ENCODE assay signal across 26 cellular contexts in genomic region chr17:42647778-42648177, GRCh38. TPM values are rescaled to one million over a fixed set of nuclear protein-coding genes. Genes with fewer than 3 reads are reported as not detected.
DNase-seq lines count a peak whose midpoint lies in the region; ATAC-seq and TF ChIP-seq lines count a peak whose summit lies in the region.
"Had no signal": no experiment of that assay in that cellular context is flagged by ENCODE, and none has a peak within 500 bp of the region (broad histone marks: within the 10 kb centered on the region; RNA-seq: fewer than 3 reads in every experiment).

No MANE protein-coding gene starts in this region.

- H3K14ac ChIP-seq in trophoblast cell (ENCODE audit: low read length), result no peak overlapping the region

- no peaks in the 10 kb centered on the region for H3K36me3 ChIP-seq in GM23338 (ENCODE audit: insufficient read depth)
- H3K36me3 ChIP-seq in PC-9 (ENCODE audit: low read depth), result no peaks in the 10 kb centered on the region
- H3K36me3 ChIP-seq in trophoblast cell (ENCODE audit: control insufficient read depth in 1 of 2, insufficient read depth in 2 of 2, low read length in 2 of 2), result no peaks in the 10 kb centered on the region
- H3K36me3 ChIP-seq: HAP-1, MG63, spleen, thoracic aorta had no signal

- no peak overlapping the region for H4K12ac ChIP-seq in trophoblast cell (ENCODE audit: low read depth, low read length)

- H4K8ac ChIP-seq in trophoblast cell (ENCODE audit: low read depth, low read length), result no peak overlapping the region

- no peaks in the 10 kb centered on the region; the same call in 2 of the 3 replicates for H3K9me3 Mint-ChIP-seq in GM23338
- H3K9me3 Mint-ChIP-seq in stimulated activated effector memory CD8-positive, alpha-beta T cell treated with anti-CD3 and anti-CD28 coated beads, Interleukin-12 subunit alpha, Interleukin-12 subunit beta, amount 100 ng/mL, for 72 hours, result no peaks in the 10 kb centered on the region
- H3K9me3 Mint-ChIP-seq: activated naive CD8-positive, alpha-beta T cell treated with anti-CD3 and anti-CD28 coated beads, Interleukin-2, amount 50 U/mL, for 24 hours; activated T-helper 1 cell treated with anti-CD3 and anti-CD28 coated beads, Interleukin-12 subunit alpha, Interleukin-12 subunit beta, Interleukin-2, Interleukin-4 antibody, amounts not matched to agents 30 ng/mL and 10 ng/mL and 1 ng/mL, durations not matched to agents 14 hours and 24 hours and 36 hours had no signal

- H3K4ac ChIP-seq in trophoblast cell (ENCODE audit: low read depth, low read length), result no peak overlapping the region

- no TSS peak for BruUV-seq in PC-9 (replicated peaks; lab: Mats Ljungman, UMichigan)

- no peak overlapping the region for H3K27ac ChIP-seq in GM23338 (ENCODE audit: low read depth)
- no peak overlapping the region for H3K27ac ChIP-seq in PC-9
- no peak overlapping the region for H3K27ac ChIP-seq in trophoblast cell (ENCODE audit: low read depth, low read length)
- H3K27ac ChIP-seq: body of pancreas, dorsolateral prefrontal cortex, SK-N-MC, spleen, thoracic aorta, VCaP had no signal

- no peak overlapping the region for H3K9ac ChIP-seq in trophoblast cell (ENCODE audit: low read length)

- peaks cover 11% of the 10 kb centered on the region for H3K27me3 Mint-ChIP-seq in GM23338 (ENCODE audit: insufficient read depth, low read depth, poor library complexity)

- H3F3A ChIP-seq in GM23338 (replicated peaks; ENCODE audit: low read depth) (no peaks in the 10 kb centered on the region), PC-9 (ENCODE audit: insufficient read depth, low read depth) (0 out of 2 replicates have a peak, but pooled peaks cover 6% of the 10 kb centered on the region)

- H3K79me2 ChIP-seq in GM23338 (replicated peaks; ENCODE audit: insufficient read depth) (no peaks in the 10 kb centered on the region), PC-9 (ENCODE audit: low read depth) (no peaks in the 10 kb centered on the region), trophoblast cell (ENCODE audit: control insufficient read depth, insufficient read depth, low read length, poor library complexity) (no peaks in the 10 kb centered on the region)

- H2BK12ac ChIP-seq in trophoblast cell (ENCODE audit: low read length), result no peak overlapping the region

- no peaks in the 10 kb centered on the region for H3K9me3 ChIP-seq in PC-9 (ENCODE audit: insufficient read depth, low read depth)
- no peaks in the 10 kb centered on the region for H3K9me3 ChIP-seq in trophoblast cell (ENCODE audit: insufficient read depth, low read depth, low read length)
- H3K9me3 ChIP-seq: body of pancreas, HAP-1, MG63, spleen, thoracic aorta had no signal

- ATAC-seq in GM23338, result no peak
- peak; percentile 28 for ATAC-seq in stimulated activated effector memory CD8-positive, alpha-beta T cell treated with anti-CD3 and anti-CD28 coated beads, Interleukin-12 subunit alpha, Interleukin-12 subunit beta, amount 100 ng/mL, for 72 hours
- no peak for ATAC-seq in HG02981 (IDR thresholded peaks at IDR 0.05; ENCODE audit: unreplicated experiment)
- ATAC-seq: activated naive CD8-positive, alpha-beta T cell treated with anti-CD3 and anti-CD28 coated beads, Interleukin-2, amount 50 U/mL, for 24 hours; body of pancreas had no signal

- H4K20me1 ChIP-seq in GM23338 (replicated peaks; ENCODE audit: insufficient read depth) (no peaks in the 10 kb centered on the region), PC-9 (ENCODE audit: insufficient read depth) (no peaks in the 10 kb centered on the region)

- no peak overlapping the region for H3K27ac Mint-ChIP-seq in GM23338
- no peak overlapping the region for H3K27ac Mint-ChIP-seq in stimulated activated effector memory CD8-positive, alpha-beta T cell treated with anti-CD3 and anti-CD28 coated beads, Interleukin-12 subunit alpha, Interleukin-12 subunit beta, amount 100 ng/mL, for 72 hours
- H3K27ac Mint-ChIP-seq: activated naive CD8-positive, alpha-beta T cell treated with anti-CD3 and anti-CD28 coated beads, Interleukin-2, amount 50 U/mL, for 24 hours; activated T-helper 1 cell treated with anti-CD3 and anti-CD28 coated beads, Interleukin-12 subunit alpha, Interleukin-12 subunit beta, Interleukin-2, Interleukin-4 antibody, amounts not matched to agents 30 ng/mL and 10 ng/mL and 1 ng/mL, durations not matched to agents 14 hours and 24 hours and 36 hours had no signal

- POLR2A ChIA-PET in PC-9 (lab: Charles Lee; ENCODE audit: unreplicated experiment), result no interaction called here

- no peak overlapping the region for H3K23ac ChIP-seq in trophoblast cell (ENCODE audit: low read length)

- H3K27me3 ChIP-seq in GM23338 (ENCODE audit: insufficient read depth) (no peaks in the 10 kb centered on the region), PC-9 (ENCODE audit: insufficient read depth, low read depth) (no peaks in the 10 kb centered on the region), trophoblast cell (ENCODE audit: insufficient read depth, low read length) (no peaks in the 10 kb centered on the region)
- H3K27me3 ChIP-seq: body of pancreas, MG63 had no signal

- no peak overlapping the region for H2AK5ac ChIP-seq in trophoblast cell (ENCODE audit: low read length)

- H3K4me2 ChIP-seq in GM23338 (no peak overlapping the region), PC-9 (no peak overlapping the region), trophoblast cell (ENCODE audit: low read length) (no peak overlapping the region)

- no peak overlapping the region for H2BK120ac ChIP-seq in trophoblast cell (ENCODE audit: insufficient read depth, low read length, poor library complexity)

- H3K9me2 ChIP-seq in GM23338 (ENCODE audit: insufficient read depth) (no peaks in the 10 kb centered on the region), PC-9 (ENCODE audit: insufficient read depth) (no peaks in the 10 kb centered on the region)

- H3K4me3 ChIP-seq in GM23338 (no peak overlapping the region), PC-9 (no peak overlapping the region), trophoblast cell (ENCODE audit: low read depth, low read length) (no peak overlapping the region)
- H3K4me3 ChIP-seq: body of pancreas, dorsolateral prefrontal cortex, HAP-1, MG63, SK-N-MC, spleen, thoracic aorta had no signal

- H2AFZ ChIP-seq in GM23338, result peak overlapping the region; percentile 74; the same call in 1 of the 2 replicates
- no peak overlapping the region for H2AFZ ChIP-seq in PC-9
- no peak overlapping the region for H2AFZ ChIP-seq in trophoblast cell (ENCODE audit: insufficient read depth, low read length, poor library complexity)

- peaks cover 2% of the 10 kb centered on the region; the same call in 2 of the 3 replicates for H3K4me1 Mint-ChIP-seq in GM23338
- H3K4me1 Mint-ChIP-seq in stimulated activated effector memory CD8-positive, alpha-beta T cell treated with anti-CD3 and anti-CD28 coated beads, Interleukin-12 subunit alpha, Interleukin-12 subunit beta, amount 100 ng/mL, for 72 hours, result peaks cover 7% of the 10 kb centered on the region

- H3K4me1 ChIP-seq in GM23338 (ENCODE audit: insufficient read depth) (peaks cover 3% of the 10 kb centered on the region; the same call in 1 of the 2 replicates), PC-9 (replicated peaks; ENCODE audit: insufficient read depth) (0 out of 2 replicates have a peak, but pooled peaks cover 4% of the 10 kb centered on the region), trophoblast cell (ENCODE audit: control insufficient read depth in 1 of 2, insufficient read depth in 2 of 2, low read length in 2 of 2) (no peaks in the 10 kb centered on the region)
- H3K4me1 ChIP-seq: HAP-1, spleen had no signal

- no peaks in the 10 kb centered on the region for H3K36me3 Mint-ChIP-seq in GM23338 (ENCODE audit: low read depth)
- no peaks in the 10 kb centered on the region for H3K36me3 Mint-ChIP-seq in stimulated activated effector memory CD8-positive, alpha-beta T cell treated with anti-CD3 and anti-CD28 coated beads, Interleukin-12 subunit alpha, Interleukin-12 subunit beta, amount 100 ng/mL, for 72 hours

- no peak overlapping the region for H3K4me3 Mint-ChIP-seq in GM23338
- H3K4me3 Mint-ChIP-seq in stimulated activated effector memory CD8-positive, alpha-beta T cell treated with anti-CD3 and anti-CD28 coated beads, Interleukin-12 subunit alpha, Interleukin-12 subunit beta, amount 100 ng/mL, for 72 hours, result no peak overlapping the region
- H3K4me3 Mint-ChIP-seq: activated naive CD8-positive, alpha-beta T cell treated with anti-CD3 and anti-CD28 coated beads, Interleukin-2, amount 50 U/mL, for 24 hours; activated T-helper 1 cell treated with anti-CD3 and anti-CD28 coated beads, Interleukin-12 subunit alpha, Interleukin-12 subunit beta, Interleukin-2, Interleukin-4 antibody, amounts not matched to agents 30 ng/mL and 10 ng/mL and 1 ng/mL, durations not matched to agents 14 hours and 24 hours and 36 hours had no signal

- CTCF ChIA-PET in PC-9 (lab: Charles Lee), result interaction anchor here (0.7 kb wide), 2 partner anchors 70 to 127 kb away, joined by 3 read pairs; partner anchors contain the start of gene PSMC3IP

- no peak for DNase-seq in GM23338 (ENCODE audit: low spot score)
- peak; percentile 23 to 57 for DNase-seq in PC-9
- DNase-seq in glomerular visceral epithelial cell (ENCODE audit: extremely low spot score), result peak; percentile 61
- no peak for DNase-seq in stimulated activated effector memory CD8-positive, alpha-beta T cell treated with anti-CD3 and anti-CD28 coated beads, Interleukin-12 subunit alpha, Interleukin-12 subunit beta, amount 100 ng/mL, for 72 hours (ENCODE audit: low spot score in 2 of 2)
- no peak for DNase-seq in trophoblast cell
- no peak for DNase-seq in NCI-H82 (lab: John Stamatoyannopoulos, UW)
- DNase-seq: activated naive CD8-positive, alpha-beta T cell treated with anti-CD3 and anti-CD28 coated beads, Interleukin-2, amount 50 U/mL, for 24 hours; body of pancreas; cerebellar nuclear complex; dorsolateral prefrontal cortex; glutamatergic neuron; kidney glomerular epithelial cell; MG63; NCI-H1436; NCI-H446 treated with DMSO at 0.1 percent for 48 hours; nucleus accumbens; spleen; stimulated activated CD4-positive, alpha-beta T cell treated with anti-CD3 and anti-CD28 coated beads, Interleukin-2, amount 100 ng/mL, for 48 hours; stimulated activated naive CD4-positive, alpha-beta T cell; T-helper 2 cell had no signal

- no CpG with 5 or more reads among the region's 5 CpGs for WGBS in trophoblast cell (ENCODE audit: extremely low coverage, insufficient coverage, insufficient read length)

- no peak overlapping the region for H4K91ac ChIP-seq in trophoblast cell (ENCODE audit: low read depth, low read length)

- H3K79me1 ChIP-seq in trophoblast cell (ENCODE audit: low read length), result no peaks in the 10 kb centered on the region

- no peak overlapping the region for H3K18ac ChIP-seq in trophoblast cell (ENCODE audit: low read length)

- intact Hi-C loops in PC-9 (cut with micrococcal nuclease; ENCODE audit: unreplicated experiment), result no loop called here

- no peak overlapping the region for H2BK5ac ChIP-seq in trophoblast cell (ENCODE audit: low read depth, low read length, poor library complexity)

- TF ChIP-seq CTCF in GM23338 (conservative IDR thresholded peaks at IDR 0.05; ENCODE audit: low read depth in 2 of 2) (no peak), PC-9 (conservative IDR thresholded peaks at IDR 0.05) (no peak)

RNA-seq across cellular contexts. Expression of gene TUBG2, which starts 11.3 kb away (rescaled TPM):
- total RNA-seq in GM23338 (2014; rRNA removed; shearing (Covaris generic)), result 15.3 and 18.2 TPM in 2 replicates
- 16.5 and 19.0 TPM in 2 replicates for polyA plus RNA-seq in GM23338 (2016; fragmentation: Nextera tagmentation; extraction: Ambion mirVana)
- total RNA-seq in PC-9 (2021), result 25.5 and 28.3 TPM in 2 replicates
- 13.2 and 14.1 TPM in 2 replicates for polyA plus RNA-seq in trophoblast cell (2013)

RNA-seq across cellular contexts. Expression of gene PLEKHH3, which starts 29.0 kb away (rescaled TPM):
- 24.2 and 24.8 TPM in 2 replicates for total RNA-seq in GM23338 (2014; rRNA removed; shearing (Covaris generic))
- 10.9 and 13.8 TPM in 2 replicates for polyA plus RNA-seq in GM23338 (2016; fragmentation: Nextera tagmentation; extraction: Ambion mirVana)
- 22.5 and 32.2 TPM in 2 replicates for total RNA-seq in PC-9 (2021)
- polyA plus RNA-seq in trophoblast cell (2013), result 8.0 and 8.7 TPM in 2 replicates

RNA-seq across cellular contexts. Expression of gene CCR10, which starts 33.9 kb away (rescaled TPM):
- 1.1 and 1.7 TPM in 2 replicates for total RNA-seq in GM23338 (2014; rRNA removed; shearing (Covaris generic))
- 2.7 and 3.0 TPM in 2 replicates for polyA plus RNA-seq in GM23338 (2016; fragmentation: Nextera tagmentation; extraction: Ambion mirVana)
- 0.25 TPM in 1 of 2 replicates, not detected in the other for total RNA-seq in PC-9 (2021)
- polyA plus RNA-seq in trophoblast cell (2013), result 0.14 and 0.25 TPM in 2 replicates

RNA-seq across cellular contexts. Expression of gene CNTNAP1, which starts 34.6 kb away (rescaled TPM):
- 2.9 and 5.0 TPM in 2 replicates for total RNA-seq in GM23338 (2014; rRNA removed; shearing (Covaris generic))
- polyA plus RNA-seq in GM23338 (2016; fragmentation: Nextera tagmentation; extraction: Ambion mirVana), result 0.75 and 1.3 TPM in 2 replicates
- total RNA-seq in PC-9 (2021), result 1.4 and 1.8 TPM in 2 replicates
- 0.44 and 0.45 TPM in 2 replicates for polyA plus RNA-seq in trophoblast cell (2013)

RNA-seq across cellular contexts. Expression of gene TUBG1, which starts 38.3 kb away (rescaled TPM):
- 82.8 and 101 TPM in 2 replicates for total RNA-seq in GM23338 (2014; rRNA removed; shearing (Covaris generic))
- polyA plus RNA-seq in GM23338 (2016; fragmentation: Nextera tagmentation; extraction: Ambion mirVana), result 110 and 117 TPM in 2 replicates
- total RNA-seq in PC-9 (2021), result 79.1 and 85.6 TPM in 2 replicates
- polyA plus RNA-seq in trophoblast cell (2013), result 70.1 and 72.5 TPM in 2 replicates

Comparison
In these comparisons a context has a peak if more than half of its experiments do, and no peak if none do; other contexts are left out.
1. DNase-seq: peak in PC-9 (2 of 2) and glomerular visceral epithelial cell (single experiment); none in GM23338 (single experiment), stimulated activated effector memory CD8-positive, alpha-beta T cell treated with anti-CD3 and anti-CD28 coated beads, Interleukin-12 subunit alpha, Interleukin-12 subunit beta, amount 100 ng/mL, for 72 hours (0 of 2), trophoblast cell (0 of 2) and NCI-H82 (single experiment).